In the genomic region with DNA sequence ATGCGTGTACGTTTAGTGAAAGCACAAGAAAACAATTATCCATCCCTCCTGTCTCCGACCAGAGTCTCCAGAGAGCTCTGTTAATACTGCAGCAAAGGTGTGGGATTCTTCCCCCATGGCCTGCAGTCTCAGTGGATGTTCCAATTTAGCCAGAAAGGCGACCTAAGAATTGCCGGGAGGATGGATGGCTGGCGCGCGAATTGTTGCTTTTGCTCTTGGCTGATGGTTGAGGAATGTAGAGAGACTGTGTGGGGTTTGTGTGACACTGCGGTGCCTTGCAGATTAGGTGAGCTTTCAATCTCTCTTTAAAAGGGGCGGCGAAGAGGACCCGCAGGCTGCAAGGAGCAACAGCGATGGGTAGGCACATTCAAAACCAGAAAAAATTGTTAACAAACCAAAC, we compare ENCODE assay signal across 20 cellular contexts. TPM values are rescaled to one million over a fixed set of nuclear protein-coding genes. Genes with fewer than 3 reads are reported as not detected.
DNase-seq lines count a peak whose midpoint lies in the region; ATAC-seq, FAIRE-seq and TF ChIP-seq lines count a peak whose summit lies in the region.
"Had no signal": no experiment of that assay in that cellular context is flagged by ENCODE, and none has a peak within 500 bp of the region (broad histone marks: within the 10 kb centered on the region; RNA-seq: fewer than 3 reads in every experiment).

No MANE protein-coding gene starts in this region.

- no peak for FAIRE-seq in astrocyte (lab: Jason Lieb, UNC)
- FAIRE-seq: frontal cortex, small intestine, urothelium cell line had no signal

- H3K4me1 Mint-ChIP-seq in astrocyte (ENCODE audit: low read depth, unreplicated experiment) (peaks cover 53% of the 10 kb centered on the region), mesothelial cell of epicardium (peaks cover 82% of the 10 kb centered on the region)

- no peaks in the 10 kb centered on the region for H3K9me3 ChIP-seq in left ventricle myocardium inferior (replicated peaks)
- H3K9me3 ChIP-seq in astrocyte (ENCODE audit: insufficient read depth, low read depth, low read length) = no peaks in the 10 kb centered on the region

- H3K27me3 ChIP-seq in left ventricle myocardium inferior (ENCODE audit: low read depth) (no peaks in the 10 kb centered on the region), astrocyte (ENCODE audit: insufficient read depth, low read length) (no peaks in the 10 kb centered on the region)

- peak overlapping the region; percentile 61 for H3K27ac ChIP-seq in left ventricle myocardium inferior (replicated peaks)
- no peak overlapping the region for H3K27ac ChIP-seq in astrocyte (ENCODE audit: low read depth, low read length)
- H3K27ac ChIP-seq in substantia nigra (ENCODE audit: low read depth, low read length, poor library complexity, severe bottlenecking) = no peak overlapping the region
- H3K27ac ChIP-seq: HL-60 had no signal

- H3K9me3 Mint-ChIP-seq in astrocyte (ENCODE audit: unreplicated experiment) = no peaks in the 10 kb centered on the region
- H3K9me3 Mint-ChIP-seq in mesothelial cell of epicardium = no peaks in the 10 kb centered on the region
- H3K9me3 Mint-ChIP-seq: activated naive CD8-positive, alpha-beta T cell treated with anti-CD3 and anti-CD28 coated beads, Interleukin-2, amount 10 ng/mL, durations not matched to agents 7 days and 5 days; stimulated activated memory B cell treated with anti-CD40 and anti-IgM and Interleukin-4, amounts not matched to agents 10 μg/mL and 1 μg/mL and 100 μg/mL, for 72 hours; T-helper 2 cell treated with Interferon-gamma antibody and Interleukin-4, amounts not matched to agents 5 μg/mL and 100 μg/mL, for 36 hours had no signal

- peaks cover 99% of the 10 kb centered on the region for H3K79me2 ChIP-seq in astrocyte (ENCODE audit: insufficient read depth, low read length)

- peaks cover 9% of the 10 kb centered on the region for H3K36me3 ChIP-seq in left ventricle myocardium inferior
- peaks cover 21% of the 10 kb centered on the region for H3K36me3 ChIP-seq in astrocyte (ENCODE audit: insufficient read depth, low read length)

- ATAC-seq in GM21529 (IDR thresholded peaks at IDR 0.05; ENCODE audit: unreplicated experiment) (no peak), GM21381 (IDR thresholded peaks at IDR 0.05; ENCODE audit: unreplicated experiment) (no peak)
- ATAC-seq: stimulated activated memory B cell treated with anti-CD40 and anti-IgM and Interleukin-4, amounts not matched to agents 10 μg/mL and 1 μg/mL and 100 μg/mL, for 72 hours had no signal

- H3K4me3 ChIP-seq in left ventricle myocardium inferior (peak overlapping the region; percentile 0), astrocyte (ENCODE audit: insufficient read depth, low read depth, low read length) (no peak overlapping the region)

- H3K4me1 ChIP-seq in left ventricle myocardium inferior (peaks cover 99% of the 10 kb centered on the region), astrocyte (ENCODE audit: insufficient read depth, low read length) (peaks cover 24% of the 10 kb centered on the region)

- no peak for DNase-seq in left ventricle myocardium inferior
- no peak for DNase-seq in cardiac septum (ENCODE audit: low spot score)
- DNase-seq in astrocyte (ENCODE audit: low read depth) = no peak
- no peak for DNase-seq in mesothelial cell of epicardium (ENCODE audit: low spot score in 2 of 2, unreplicated experiment in 2 of 2)
- DNase-seq in NOMO-1 treated with DMSO at 0.1 percent for 48 hours (lab: John Stamatoyannopoulos, UW; ENCODE audit: unreplicated experiment) = no peak
- DNase-seq in substantia nigra (lab: John Stamatoyannopoulos, UW) = no peak
- DNase-seq: activated CD4-positive, alpha-beta T cell treated with anti-CD3 and anti-CD28 coated beads for 1 hour; activated naive CD8-positive, alpha-beta T cell treated with anti-CD3 and anti-CD28 coated beads, Interleukin-2, amount 10 ng/mL, durations not matched to agents 7 days and 5 days; Kasumi-1; NCI-H1417 treated with DMSO at 0.1 percent for 48 hours; SIG-M5; small intestine had no signal

- no peak overlapping the region for H3K9ac ChIP-seq in astrocyte (ENCODE audit: low read length)

- intact Hi-C loops in left ventricle myocardium inferior (cut with micrococcal nuclease) = no loop called here
- intact Hi-C loops in cardiac septum (cut with DNase I) = loop anchor here (10.0 kb wide), 1 partner anchor 106 kb away; a partner anchor contains a TSS

- H4K20me1 ChIP-seq in astrocyte (ENCODE audit: insufficient read depth, low read length) = peaks cover 99% of the 10 kb centered on the region

- no peak overlapping the region for H2AFZ ChIP-seq in astrocyte (ENCODE audit: low read depth, low read length)

- no peak for TF ChIP-seq CTCF in left ventricle myocardium inferior (IDR thresholded peaks at IDR 0.05; ENCODE audit: borderline replicate concordance)
- TF ChIP-seq CTCF in astrocyte (IDR thresholded peaks at IDR 0.05; ENCODE audit: insufficient read depth, low read depth, low read length) = no peak
- no peak for TF ChIP-seq CTCF in mesothelial cell of epicardium (IDR thresholded peaks at IDR 0.05; ENCODE audit: unreplicated experiment)

- H3K27me3 Mint-ChIP-seq in astrocyte (ENCODE audit: low read depth, unreplicated experiment) (no peaks in the 10 kb centered on the region), mesothelial cell of epicardium (ENCODE audit: low read depth) (no peaks in the 10 kb centered on the region)
- H3K27me3 Mint-ChIP-seq: activated naive CD8-positive, alpha-beta T cell treated with anti-CD3 and anti-CD28 coated beads, Interleukin-2, amount 10 ng/mL, durations not matched to agents 7 days and 5 days; stimulated activated memory B cell treated with anti-CD40 and anti-IgM and Interleukin-4, amounts not matched to agents 10 μg/mL and 1 μg/mL and 100 μg/mL, for 72 hours had no signal

- H3K4me3 Mint-ChIP-seq in astrocyte (ENCODE audit: unreplicated experiment) (peak overlapping the region; percentile 16), mesothelial cell of epicardium (no peak overlapping the region)
- H3K4me3 Mint-ChIP-seq: activated naive CD8-positive, alpha-beta T cell treated with anti-CD3 and anti-CD28 coated beads, Interleukin-2, amount 10 ng/mL, durations not matched to agents 7 days and 5 days; stimulated activated memory B cell treated with anti-CD40 and anti-IgM and Interleukin-4, amounts not matched to agents 10 μg/mL and 1 μg/mL and 100 μg/mL, for 72 hours; T-helper 2 cell treated with Interferon-gamma antibody and Interleukin-4, amounts not matched to agents 5 μg/mL and 100 μg/mL, for 36 hours had no signal

- H3K27ac Mint-ChIP-seq in astrocyte (ENCODE audit: unreplicated experiment) = peak overlapping the region; percentile 67
- H3K27ac Mint-ChIP-seq in mesothelial cell of epicardium = peak overlapping the region; percentile 80
- H3K27ac Mint-ChIP-seq: stimulated activated memory B cell treated with anti-CD40 and anti-IgM and Interleukin-4, amounts not matched to agents 10 μg/mL and 1 μg/mL and 100 μg/mL, for 72 hours; T-helper 2 cell treated with Interferon-gamma antibody and Interleukin-4, amounts not matched to agents 5 μg/mL and 100 μg/mL, for 36 hours had no signal

- H3K4me2 ChIP-seq in astrocyte (ENCODE audit: low read length) = no peak overlapping the region

- peaks cover 8% of the 10 kb centered on the region for H3K36me3 Mint-ChIP-seq in astrocyte (ENCODE audit: low read depth, unreplicated experiment)
- H3K36me3 Mint-ChIP-seq in mesothelial cell of epicardium = peaks cover 11% of the 10 kb centered on the region

RNA-seq across cellular contexts. Expression of a gene that starts 46.1 kb away (rescaled TPM):
- total RNA-seq in left ventricle myocardium inferior = 1,444 TPM
- 1,579 TPM for total RNA-seq in cardiac septum
- 1,937 and 2,003 TPM in 2 replicates for total RNA-seq in astrocyte
- 1,218 to 1,240 TPM (median 1,226 TPM) in 3 replicates for total RNA-seq in mesothelial cell of epicardium

RNA-seq across cellular contexts. Expression of a gene that starts 47.9 kb away (rescaled TPM):
- total RNA-seq in left ventricle myocardium inferior (0.25 TPM), cardiac septum (0.75 TPM), astrocyte (2.8 and 3.8 TPM in 2 replicates), mesothelial cell of epicardium (5.8 to 6.3 TPM (median 5.9 TPM) in 3 replicates)
- total RNA-seq: lung microvascular endothelial cell had no signal
